In the genomic region with DNA sequence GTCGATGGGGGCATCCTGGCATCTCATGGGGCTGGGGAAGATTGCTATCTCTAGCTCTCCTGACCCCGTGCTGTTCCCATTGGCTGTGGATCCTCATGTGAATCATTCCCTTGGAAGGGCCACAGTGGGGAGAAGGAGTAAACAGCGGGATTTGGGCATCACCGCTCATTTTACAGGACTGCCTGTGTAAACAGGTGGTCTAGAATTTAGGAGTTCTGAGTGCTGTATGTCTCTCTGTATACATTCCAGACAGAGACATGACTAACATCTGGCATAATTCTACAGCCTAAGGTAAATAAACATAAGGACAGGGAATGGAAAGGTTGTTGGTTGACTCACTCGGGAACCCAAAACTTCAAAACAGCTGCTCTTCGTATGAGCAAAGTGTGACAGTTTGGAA, we compare ENCODE assay signal across 14 cellular contexts.
DNase-seq lines count a peak whose midpoint lies in the region; ATAC-seq, FAIRE-seq and TF ChIP-seq lines count a peak whose summit lies in the region.
"Had no signal": no experiment of that assay in that cellular context is flagged by ENCODE, and none has a peak within 500 bp of the region (broad histone marks: within the 10 kb centered on the region; RNA-seq: fewer than 3 reads in every experiment).

No MANE protein-coding gene starts in this region.

- peaks cover 3 to 12% (median 6%) of the 10 kb centered on the region in 7 donors for H3K9me3 Mint-ChIP-seq in CD14-positive monocyte

- DNase-seq in AG08396 (ENCODE audit: low spot score) (peak; percentile 51), HTR-8/SVneo (ENCODE audit: insufficient read length, low spot score) (no peak), brain pericyte (ENCODE audit: low read depth, low spot score) (peak; percentile 67), mesenchymal stem cell (peak; percentile 90), CD14-positive monocyte (ENCODE audit: low spot score) (no peak), ascending aorta (ENCODE audit: low spot score in 2 of 2) (no peak), pons (ENCODE audit: low spot score) (no peak)
- DNase-seq: activated CD4-positive, alpha-beta T cell treated with anti-CD3 and anti-CD28 coated beads, Interleukin-2, amount 50 U/mL, for 48 hours; glutamatergic neuron; NCI-H187 treated with DMSO at 0.1 percent for 48 hours; SHP77 had no signal

- peak overlapping the region; percentile 80 to 90 for H3K18ac ChIP-seq in mesenchymal stem cell (ENCODE audit: low read depth in 1 of 2, low read length in 2 of 2)

- no peak overlapping the region for H3K14ac ChIP-seq in mesenchymal stem cell (ENCODE audit: low read length in 2 of 2)

- no peak for ATAC-seq in GM18498 (IDR thresholded peaks at IDR 0.05; ENCODE audit: unreplicated experiment)

- H2BK120ac ChIP-seq in mesenchymal stem cell (ENCODE audit: low read depth, low read length), result peak overlapping the region; percentile 99

- H3K36me3 Mint-ChIP-seq in CD14-positive monocyte, result no peaks in the 10 kb centered on the region

- H3K4me1 ChIP-seq in mesenchymal stem cell (ENCODE audit: control insufficient read depth, insufficient read depth, low read depth, low read length), result peaks cover 14% of the 10 kb centered on the region
- H3K4me1 ChIP-seq in ascending aorta, result no peaks in the 10 kb centered on the region

- H2BK12ac ChIP-seq in mesenchymal stem cell (ENCODE audit: low read length in 2 of 2), result peak overlapping the region; percentile 98 to 100

- H2AK5ac ChIP-seq in mesenchymal stem cell (ENCODE audit: low read length, severe bottlenecking), result no peak overlapping the region

- 3% methylated on average over 2 of the region's 6 CpGs for WGBS in mesenchymal stem cell

- H3K9me3 ChIP-seq in mesenchymal stem cell (ENCODE audit: control insufficient read depth, low read length) (peaks cover 9% of the 10 kb centered on the region), ascending aorta (peaks cover 0 to 9% of the 10 kb centered on the region in 2 donors)
- H3K9me3 ChIP-seq: ovary had no signal

- no peak overlapping the region for H3K9ac ChIP-seq in mesenchymal stem cell (ENCODE audit: low read length)

- H3K27me3 Mint-ChIP-seq in CD14-positive monocyte (ENCODE audit: low read depth in 3 of 3), result peaks cover 4 to 14% (median 9%) of the 10 kb centered on the region in 3 donors

- no peak overlapping the region for H3K27ac ChIP-seq in mesenchymal stem cell (ENCODE audit: low read length, poor library complexity, severe bottlenecking)
- no peak overlapping the region for H3K27ac ChIP-seq in ascending aorta
- H3K27ac ChIP-seq: ovary had no signal

- no peak overlapping the region for H2BK15ac ChIP-seq in mesenchymal stem cell (ENCODE audit: low read depth, poor library complexity, severe bottlenecking)

- H2AFZ ChIP-seq in mesenchymal stem cell (ENCODE audit: low read depth, low read length), result peak overlapping the region; percentile 36

- H3K4ac ChIP-seq in mesenchymal stem cell (ENCODE audit: low read depth in 1 of 2, low read length in 2 of 2), result peak overlapping the region; percentile 96 to 98

- H3K4me2 ChIP-seq in mesenchymal stem cell (ENCODE audit: low read length, poor library complexity, severe bottlenecking), result no peak overlapping the region

- H3K4me1 Mint-ChIP-seq in CD14-positive monocyte, result no peaks in the 10 kb centered on the region
- H3K4me1 Mint-ChIP-seq: B cell had no signal

- H3K4me3 ChIP-seq in mesenchymal stem cell (ENCODE audit: insufficient read depth in 1 of 2, low read depth in 1 of 2, low read length in 2 of 2), result no peak overlapping the region
- no peak overlapping the region for H3K4me3 ChIP-seq in ascending aorta
- H3K4me3 ChIP-seq: ovary had no signal

- no peak overlapping the region for H2BK5ac ChIP-seq in mesenchymal stem cell (ENCODE audit: low read depth, low read length, poor library complexity, severe bottlenecking)

- no peak overlapping the region for H3K4me3 Mint-ChIP-seq in CD14-positive monocyte
- H3K4me3 Mint-ChIP-seq: B cell had no signal

- peak overlapping the region; percentile 99 for H4K91ac ChIP-seq in mesenchymal stem cell (ENCODE audit: low read length)

- no peak overlapping the region for H3K27ac Mint-ChIP-seq in CD14-positive monocyte
- H3K27ac Mint-ChIP-seq: B cell had no signal

- peak overlapping the region; percentile 74 for H4K8ac ChIP-seq in mesenchymal stem cell (ENCODE audit: low read length)

- intact Hi-C loops in CD14-positive monocyte (cut with micrococcal nuclease) (no loop called here), ascending aorta (cut with DNase I) (no loop called here)

- H3K23ac ChIP-seq in mesenchymal stem cell (ENCODE audit: low read length in 2 of 2), result peak overlapping the region in 1 of 2 experiments; percentile 14

- H3K36me3 ChIP-seq in mesenchymal stem cell (ENCODE audit: control insufficient read depth in 1 of 2, insufficient read depth in 2 of 2, low read depth in 1 of 2, low read length in 2 of 2), result no peaks in the 10 kb centered on the region
- no peaks in the 10 kb centered on the region for H3K36me3 ChIP-seq in ascending aorta
- H3K36me3 ChIP-seq: ovary had no signal

- peak; percentile 4 for FAIRE-seq in HTR-8/SVneo (lab: Jason Lieb, UNC)

- TF ChIP-seq CTCF in CD14-positive monocyte (IDR thresholded peaks at IDR 0.05), result no peak
- no peak for TF ChIP-seq CTCF in ascending aorta (IDR thresholded peaks at IDR 0.05)

- H3K27me3 ChIP-seq in mesenchymal stem cell (ENCODE audit: control insufficient read depth in 1 of 2, insufficient read depth in 1 of 2, low read length in 2 of 2) (no peaks in the 10 kb centered on the region), ascending aorta (no peaks in the 10 kb centered on the region)
- H3K27me3 ChIP-seq: ovary had no signal

- no peaks in the 10 kb centered on the region for H3K79me1 ChIP-seq in mesenchymal stem cell (replicated peaks; ENCODE audit: low read length, poor library complexity, severe bottlenecking)

Comparison
In these comparisons a context has a peak if more than half of its experiments do, and no peak if none do; other contexts are left out.
1. DNase-seq: peak in AG08396 (single experiment), brain pericyte (single experiment) and mesenchymal stem cell (single experiment); none in HTR-8/SVneo (single experiment), CD14-positive monocyte (single experiment), ascending aorta (0 of 2) and pons (single experiment).